8 cellular contexts compared by ENCODE assay signal in genomic region chr6:133973109-133973971, GRCh38. TPM values are rescaled to one million over a fixed set of nuclear protein-coding genes. Genes with fewer than 3 reads are reported as not detected.
DNase-seq lines count a peak whose midpoint lies in the region; ATAC-seq and TF ChIP-seq lines count a peak whose summit lies in the region.

No MANE protein-coding gene starts in this region.

- H3K4me3 Mint-ChIP-seq in endodermal cell, result no peak overlapping the region
- H3K4me3 Mint-ChIP-seq in naive thymus-derived CD8-positive, alpha-beta T cell, result no peak overlapping the region

- POLR2A ChIA-PET in naive thymus-derived CD8-positive, alpha-beta T cell (lab: Charles Lee), result interaction anchor here (0.7 to 1.8 kb wide), 3 partner anchors 9 to 28 kb away, joined by 3 to 12 read pairs (median 6); partner anchors contain the start of gene TBPL1

- H3K4me1 ChIP-seq in endodermal cell (ENCODE audit: control insufficient read depth, insufficient read depth, low read length), result no peaks in the 10 kb centered on the region

- no peaks in the 10 kb centered on the region for H3K36me3 Mint-ChIP-seq in endodermal cell (ENCODE audit: low read depth)
- peaks cover 0 to 4% (median 0%) of the 10 kb centered on the region in 3 donors for H3K36me3 Mint-ChIP-seq in naive thymus-derived CD8-positive, alpha-beta T cell

- no peaks in the 10 kb centered on the region for H3K36me3 ChIP-seq in endodermal cell (ENCODE audit: control insufficient read depth, insufficient read depth, low read length)

- peak; percentile 49 for ATAC-seq in GM21576 (IDR thresholded peaks at IDR 0.05; ENCODE audit: unreplicated experiment)
- peak; percentile 66 to 71 for ATAC-seq in naive thymus-derived CD8-positive, alpha-beta T cell
- ATAC-seq in HG02623 (IDR thresholded peaks at IDR 0.05; ENCODE audit: unreplicated experiment), result no peak

- peak; percentile 87 for TF ChIP-seq CTCF in endodermal cell (conservative IDR thresholded peaks at IDR 0.05)

- DNase-seq in EH (ENCODE audit: low read depth) (peak; percentile 66), LoVo (ENCODE audit: low spot score) (peak; percentile 62), RPMI8226 (peak; percentile 37), endodermal cell (no peak), hepatic stellate cell (ENCODE audit: low spot score) (no peak)
- DNase-seq in naive thymus-derived CD8-positive, alpha-beta T cell, result peak in 4 of 10 donors; percentile 4 to 54 (median 49)

- H3K9me3 ChIP-seq in endodermal cell (ENCODE audit: control insufficient read depth, low read length), result no peaks in the 10 kb centered on the region

- H3K4me1 Mint-ChIP-seq in endodermal cell, result peaks cover 4% of the 10 kb centered on the region
- peaks cover 16 to 63% (median 42%) of the 10 kb centered on the region in 4 donors for H3K4me1 Mint-ChIP-seq in naive thymus-derived CD8-positive, alpha-beta T cell

- H3K27me3 Mint-ChIP-seq in endodermal cell (ENCODE audit: insufficient read depth), result no peaks in the 10 kb centered on the region
- H3K27me3 Mint-ChIP-seq in naive thymus-derived CD8-positive, alpha-beta T cell, result no peaks in the 10 kb centered on the region

- no peaks in the 10 kb centered on the region for H3K27me3 ChIP-seq in endodermal cell (ENCODE audit: control insufficient read depth, insufficient read depth, low read length, poor library complexity, severe bottlenecking)

- peak overlapping the region; percentile 12 for H3K27ac ChIP-seq in endodermal cell (ENCODE audit: low read depth, low read length)

- H3K27ac Mint-ChIP-seq in endodermal cell, result no peak overlapping the region
- peak overlapping the region in 2 of 10 donors; percentile 5 to 13 for H3K27ac Mint-ChIP-seq in naive thymus-derived CD8-positive, alpha-beta T cell

- H3K9ac ChIP-seq in endodermal cell (ENCODE audit: extremely low read depth, low read length, poor library complexity, severe bottlenecking), result no peak overlapping the region

- no peak overlapping the region for H3K4me3 ChIP-seq in endodermal cell (ENCODE audit: low read length)

- WGBS in endodermal cell (ENCODE audit: insufficient coverage in 1 of 2, insufficient read length in 1 of 2), 2 experiments, result 0 to 2% methylated on average over 3 to 4 of the region's 4 CpGs

- H3K9me3 Mint-ChIP-seq in endodermal cell, result no peaks in the 10 kb centered on the region
- H3K9me3 Mint-ChIP-seq in naive thymus-derived CD8-positive, alpha-beta T cell, result no peaks in the 10 kb centered on the region

RNA-seq across cellular contexts. Expression of gene TBPL1, which starts 20.3 kb away (rescaled TPM):
- total RNA-seq in endodermal cell, result 10 to 100 TPM; 40.4 to 45.4 TPM
- polyA plus RNA-seq in endodermal cell (2013, experiment 1 of 2), result 75.5 TPM
- 60.3 TPM for polyA plus RNA-seq in endodermal cell (2013, experiment 2 of 2)
- total RNA-seq in naive thymus-derived CD8-positive, alpha-beta T cell, result 10 to 100 TPM; 40.8 to 42.0 TPM
- polyA plus RNA-seq in naive thymus-derived CD8-positive, alpha-beta T cell, result 10 to 100 TPM; 41.4 to 55.7 (median 48.0) TPM

Comparison
In these comparisons a context has a peak if more than half of its experiments do, and no peak if none do; other contexts are left out.
1. DNase-seq: peak in EH (single experiment), LoVo (single experiment) and RPMI8226 (single experiment); none in endodermal cell (single experiment) and hepatic stellate cell (single experiment).